Comparison of ENCODE assay signal across 1 cellular context in the genomic region with DNA sequence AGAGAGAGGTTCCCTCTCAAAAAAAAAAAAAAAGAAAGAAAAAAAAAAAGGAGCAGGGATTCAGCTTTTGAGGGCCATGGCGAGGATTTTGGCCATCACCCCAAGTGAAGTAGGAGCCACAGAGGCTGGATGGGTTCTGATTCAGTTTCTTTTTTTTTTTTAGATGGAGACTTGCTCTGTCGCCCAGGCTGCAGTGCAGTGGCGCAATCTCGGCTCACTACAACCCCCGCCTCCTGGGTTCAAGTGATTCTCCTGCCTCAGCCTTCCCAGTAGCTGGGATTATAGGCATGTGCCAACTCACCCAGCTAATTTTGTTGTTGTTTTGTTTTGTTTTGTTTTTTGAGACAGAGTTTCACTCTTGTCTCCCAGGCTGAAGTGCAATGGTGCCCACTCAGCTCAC.
A peak's percentile ranks its signal among the peaks of the same experiment; 100 is the strongest.
TF ChIP-seq lines count a peak whose summit lies in the region.

No MANE protein-coding gene starts in this region.

TF ChIP-seq in A549, 52 proteins besides CTCF, POLR2A, EP300 and RAD21:
- peak in 1 of 2 experiments; percentile 80; a peak in 2 of 4 replicates for TF ChIP-seq CEBPB (IDR thresholded peaks at IDR 0.05)
TF ChIP-seq in A549: peak in this region for 1; not testable (repeated sequence) for 51.
